ENCODE assay signal across 8 cellular contexts in the genomic region with DNA sequence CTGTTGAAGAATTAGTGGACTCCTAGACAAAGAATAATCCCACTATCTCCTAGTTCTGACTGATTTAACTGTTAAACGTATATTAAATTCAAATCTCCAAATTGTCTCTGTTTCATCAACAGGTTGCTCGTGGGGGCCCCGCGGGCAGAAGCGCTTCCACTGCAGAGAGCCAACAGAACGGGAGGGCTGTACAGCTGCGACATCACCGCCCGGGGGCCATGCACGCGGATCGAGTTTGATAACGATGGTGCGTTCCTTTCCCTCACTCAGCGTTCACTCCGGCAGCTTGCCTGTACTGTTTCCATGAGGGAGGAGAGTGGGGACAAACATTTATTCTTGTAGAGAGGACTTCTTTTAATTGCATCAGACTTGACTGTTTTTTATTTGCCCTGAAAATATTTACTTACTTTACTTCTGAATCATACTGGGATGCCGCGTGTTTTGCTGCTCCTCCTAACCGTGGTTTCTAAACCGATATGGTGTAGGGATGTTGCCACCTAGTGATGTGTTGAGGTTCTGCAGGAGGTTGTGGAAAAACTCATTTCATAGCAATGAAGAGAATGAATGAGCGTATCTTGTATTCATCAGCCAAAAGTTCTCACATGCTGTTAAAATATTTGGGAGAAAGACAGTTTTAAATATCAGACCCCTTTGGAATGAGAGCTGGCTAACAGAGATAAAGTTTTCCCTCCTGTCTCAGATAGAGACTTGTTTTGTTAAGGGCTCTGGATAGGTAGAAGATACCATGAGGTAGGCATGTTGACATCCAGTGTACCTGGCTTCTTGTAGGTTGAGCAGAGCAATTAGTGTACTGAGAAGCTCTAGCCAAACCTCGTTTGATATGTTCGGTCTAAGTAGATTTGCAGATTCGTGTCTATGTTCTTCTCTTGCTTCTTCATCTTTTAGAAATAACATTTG. TPM values are rescaled to one million over a fixed set of nuclear protein-coding genes. Genes with fewer than 3 reads are reported as not detected.
DNase-seq lines count a peak whose midpoint lies in the region; ATAC-seq and TF ChIP-seq lines count a peak whose summit lies in the region.

No MANE protein-coding gene starts in this region.

- ATAC-seq in esophagus mucosa (peak; percentile 81), natural killer cell (peak; percentile 68 to 80 (median 76)), GM18498 (IDR thresholded peaks at IDR 0.05; ENCODE audit: unreplicated experiment) (no peak)

- H3K4me3 Mint-ChIP-seq in natural killer cell: peak overlapping the region; percentile 57

- TF ChIP-seq EP300 in Ishikawa (IDR thresholded peaks at IDR 0.05; ENCODE audit: borderline replicate concordance): no peak

- TF ChIP-seq RAD21 in Ishikawa (IDR thresholded peaks at IDR 0.05; ENCODE audit: low read depth): peak; percentile 92

- peak; percentile 87 for TF ChIP-seq CTCF in natural killer cell (IDR thresholded peaks at IDR 0.05)

- intact Hi-C loops in natural killer cell (cut with micrococcal nuclease): loop anchor here (2.0 to 10.0 kb wide), 4 partner anchors 361 to 891 kb away; a partner anchor contains a TSS

- no peaks in the 10 kb centered on the region for H3K27me3 Mint-ChIP-seq in natural killer cell (ENCODE audit: low read depth in 2 of 2)

- peaks cover 21% of the 10 kb centered on the region for H3K36me3 Mint-ChIP-seq in natural killer cell

- peaks cover 54% of the 10 kb centered on the region in 2 donors for H3K4me1 Mint-ChIP-seq in natural killer cell

- peak; percentile 85 for DNase-seq in EL
- peak; percentile 29 for DNase-seq in OCI-M2 (lab: John Stamatoyannopoulos, UW; ENCODE audit: unreplicated experiment)
- DNase-seq in activated T-cell treated with anti-CD3 and anti-CD28 coated beads for 48 hours (ENCODE audit: low read depth): peak; percentile 49
- DNase-seq in natural killer cell: peak; percentile 40
- peak; percentile 67 for DNase-seq in stimulated activated naive CD4-positive, alpha-beta T cell treated with Interleukin-2 at 50 U/mL for 16 hours (lab: John Stamatoyannopoulos, UW)

- H3K27ac Mint-ChIP-seq in natural killer cell: peak overlapping the region; percentile 64 to 74

- H3K9me3 Mint-ChIP-seq in natural killer cell: no peaks in the 10 kb centered on the region

TF ChIP-seq in Ishikawa, 13 proteins besides CTCF, POLR2A, EP300 and RAD21:
- no peak for TF ChIP-seq FOXM1 (IDR thresholded peaks at IDR 0.05; ENCODE audit: borderline replicate concordance, low read depth)
- no peak for TF ChIP-seq TEAD4 (IDR thresholded peaks at IDR 0.05)
- TF ChIP-seq ZBTB7A (IDR thresholded peaks at IDR 0.05; ENCODE audit: low read depth): no peak
- TF ChIP-seq EGR1 (IDR thresholded peaks at IDR 0.05): no peak
- TF ChIP-seq, protein P1, sequence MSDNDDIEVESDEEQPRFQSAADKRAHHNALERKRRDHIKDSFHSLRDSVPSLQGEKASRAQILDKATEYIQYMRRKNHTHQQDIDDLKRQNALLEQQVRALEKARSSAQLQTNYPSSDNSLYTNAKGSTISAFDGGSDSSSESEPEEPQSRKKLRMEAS (IDR thresholded peaks at IDR 0.05): peak; percentile 29; the same call in 1 of the 2 replicates

RNA-seq across cellular contexts. Expression of a gene that starts 38.3 kb away (rescaled TPM):
- total RNA-seq in esophagus mucosa: 65.2 TPM
- 10 to 100 TPM; 34.0 to 52.8 (median 38.3) TPM for total RNA-seq in natural killer cell

Comparison
In these comparisons a context has a peak if more than half of its experiments do, and no peak if none do; other contexts are left out.
1. DNase-seq: peak in every context shown above with its lines; median percentile 85 in EL; 67 in stimulated activated naive CD4-positive, alpha-beta T cell treated with Interleukin-2 at 50 U/mL for 16 hours; 49 in activated T-cell treated with anti-CD3 and anti-CD28 coated beads for 48 hours; 40 in natural killer cell; 29 in OCI-M2.